In genomic region chr11:94602430-94603372, GRCh38 we compare ENCODE assay signal across 1 cellular context.
TF ChIP-seq lines count a peak whose summit lies in the region.

No MANE protein-coding gene starts in this region.

TF ChIP-seq in GM12878, 131 proteins besides CTCF, POLR2A, EP300 and RAD21 (continued from another document and continues in another):
- TF ChIP-seq, protein P1, sequence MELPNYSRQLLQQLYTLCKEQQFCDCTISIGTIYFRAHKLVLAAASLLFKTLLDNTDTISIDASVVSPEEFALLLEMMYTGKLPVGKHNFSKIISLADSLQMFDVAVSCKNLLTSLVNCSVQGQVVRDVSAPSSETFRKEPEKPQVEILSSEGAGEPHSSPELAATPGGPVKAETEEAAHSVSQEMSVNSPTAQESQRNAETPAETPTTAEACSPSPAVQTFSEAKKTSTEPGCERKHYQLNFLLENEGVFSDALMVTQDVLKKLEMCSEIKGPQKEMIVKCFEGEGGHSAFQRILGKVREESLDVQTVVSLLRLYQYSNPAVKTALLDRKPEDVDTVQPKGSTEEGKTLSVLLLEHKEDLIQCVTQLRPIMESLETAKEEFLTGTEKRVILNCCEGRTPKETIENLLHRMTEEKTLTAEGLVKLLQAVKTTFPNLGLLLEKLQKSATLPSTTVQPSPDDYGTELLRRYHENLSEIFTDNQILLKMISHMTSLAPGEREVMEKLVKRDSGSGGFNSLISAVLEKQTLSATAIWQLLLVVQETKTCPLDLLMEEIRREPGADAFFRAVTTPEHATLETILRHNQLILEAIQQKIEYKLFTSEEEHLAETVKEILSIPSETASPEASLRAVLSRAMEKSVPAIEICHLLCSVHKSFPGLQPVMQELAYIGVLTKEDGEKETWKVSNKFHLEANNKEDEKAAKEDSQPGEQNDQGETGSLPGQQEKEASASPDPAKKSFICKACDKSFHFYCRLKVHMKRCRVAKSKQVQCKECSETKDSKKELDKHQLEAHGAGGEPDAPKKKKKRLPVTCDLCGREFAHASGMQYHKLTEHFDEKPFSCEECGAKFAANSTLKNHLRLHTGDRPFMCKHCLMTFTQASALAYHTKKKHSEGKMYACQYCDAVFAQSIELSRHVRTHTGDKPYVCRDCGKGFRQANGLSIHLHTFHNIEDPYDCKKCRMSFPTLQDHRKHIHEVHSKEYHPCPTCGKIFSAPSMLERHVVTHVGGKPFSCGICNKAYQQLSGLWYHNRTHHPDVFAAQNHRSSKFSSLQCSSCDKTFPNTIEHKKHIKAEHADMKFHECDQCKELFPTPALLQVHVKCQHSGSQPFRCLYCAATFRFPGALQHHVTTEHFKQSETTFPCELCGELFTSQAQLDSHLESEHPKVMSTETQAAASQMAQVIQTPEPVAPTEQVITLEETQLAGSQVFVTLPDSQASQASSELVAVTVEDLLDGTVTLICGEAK (IDR thresholded peaks at IDR 0.05; ENCODE audit: borderline replicate concordance): peak; percentile 42; the same call in 1 of the 2 replicates
- TF ChIP-seq MTA2 (IDR thresholded peaks at IDR 0.05; ENCODE audit: low read depth) (peak; percentile 100), MAX (IDR thresholded peaks at IDR 0.05; ENCODE audit: low read depth, low read length) (no peak), BCL11A (IDR thresholded peaks at IDR 0.05; ENCODE audit: low read depth, low read length) (peak; percentile 80), BCLAF1 (IDR thresholded peaks at IDR 0.05) (no peak), IKZF1 (conservative IDR thresholded peaks at IDR 0.05) (peak; percentile 88), SRF (IDR thresholded peaks at IDR 0.05; ENCODE audit: low read depth in 2 of 2, low read length in 2 of 2) (no peak), KLF5 (IDR thresholded peaks at IDR 0.05; ENCODE audit: partially characterized antibody) (peak; percentile 56), CBX5 (IDR thresholded peaks at IDR 0.05; ENCODE audit: low read depth) (no peak), SMC3 (IDR thresholded peaks at IDR 0.05; ENCODE audit: borderline replicate concordance, low read length) (peak; percentile 72), BACH1 (IDR thresholded peaks at IDR 0.05; ENCODE audit: borderline replicate concordance) (peak; percentile 87; the same call in 1 of the 2 replicates), HDAC6 (IDR thresholded peaks at IDR 0.05; ENCODE audit: unreplicated experiment) (no peak), FOXK2 (IDR thresholded peaks at IDR 0.05) (no peak), TCF7 (IDR thresholded peaks at IDR 0.05; ENCODE audit: borderline replicate concordance) (0 out of 2 replicates have a peak, but pooled peaks have one; percentile 35), POU2F2 (IDR thresholded peaks at IDR 0.05; ENCODE audit: borderline replicate concordance, low read depth, low read length) (no peak), SUZ12 (IDR thresholded peaks at IDR 0.05; ENCODE audit: unreplicated experiment) (no peak), RUNX3 (IDR thresholded peaks at IDR 0.05; ENCODE audit: low read length) (peak; percentile 69), NFIC (IDR thresholded peaks at IDR 0.05; ENCODE audit: low read depth, low read length) (peak; percentile 70; the same call in 1 of the 2 replicates), ELK1 (IDR thresholded peaks at IDR 0.05; ENCODE audit: low read depth, low read length) (no peak), CEBPB (IDR thresholded peaks at IDR 0.05; ENCODE audit: borderline replicate concordance in 1 of 2, low read depth in 2 of 2, low read length in 2 of 2) (no peak), CHD1 (IDR thresholded peaks at IDR 0.05; ENCODE audit: low read depth, low read length) (peak; percentile 39; the same call in 1 of the 2 replicates), CBFB (IDR thresholded peaks at IDR 0.05; ENCODE audit: low read depth) (no peak), RBBP5 (conservative IDR thresholded peaks at IDR 0.05) (no peak), JUNB (IDR thresholded peaks at IDR 0.05) (peak; percentile 65), SREBF1 (IDR thresholded peaks at IDR 0.05; ENCODE audit: low read length) (no peak), NR2C1 (IDR thresholded peaks at IDR 0.05) (no peak), CREB1 (IDR thresholded peaks at IDR 0.05; ENCODE audit: low read depth) (peak; percentile 73; the same call in 1 of the 2 replicates), MXI1 (IDR thresholded peaks at IDR 0.05; ENCODE audit: low read depth, low read length) (peak; percentile 80; the same call in 1 of the 2 replicates), ASH2L (IDR thresholded peaks at IDR 0.05; ENCODE audit: borderline replicate concordance, low read depth) (no peak), IKZF2 (IDR thresholded peaks at IDR 0.05) (peak; percentile 89 to 92), SMARCA5 (IDR thresholded peaks at IDR 0.05) (peak; percentile 99)
- TF ChIP-seq, protein P2, sequence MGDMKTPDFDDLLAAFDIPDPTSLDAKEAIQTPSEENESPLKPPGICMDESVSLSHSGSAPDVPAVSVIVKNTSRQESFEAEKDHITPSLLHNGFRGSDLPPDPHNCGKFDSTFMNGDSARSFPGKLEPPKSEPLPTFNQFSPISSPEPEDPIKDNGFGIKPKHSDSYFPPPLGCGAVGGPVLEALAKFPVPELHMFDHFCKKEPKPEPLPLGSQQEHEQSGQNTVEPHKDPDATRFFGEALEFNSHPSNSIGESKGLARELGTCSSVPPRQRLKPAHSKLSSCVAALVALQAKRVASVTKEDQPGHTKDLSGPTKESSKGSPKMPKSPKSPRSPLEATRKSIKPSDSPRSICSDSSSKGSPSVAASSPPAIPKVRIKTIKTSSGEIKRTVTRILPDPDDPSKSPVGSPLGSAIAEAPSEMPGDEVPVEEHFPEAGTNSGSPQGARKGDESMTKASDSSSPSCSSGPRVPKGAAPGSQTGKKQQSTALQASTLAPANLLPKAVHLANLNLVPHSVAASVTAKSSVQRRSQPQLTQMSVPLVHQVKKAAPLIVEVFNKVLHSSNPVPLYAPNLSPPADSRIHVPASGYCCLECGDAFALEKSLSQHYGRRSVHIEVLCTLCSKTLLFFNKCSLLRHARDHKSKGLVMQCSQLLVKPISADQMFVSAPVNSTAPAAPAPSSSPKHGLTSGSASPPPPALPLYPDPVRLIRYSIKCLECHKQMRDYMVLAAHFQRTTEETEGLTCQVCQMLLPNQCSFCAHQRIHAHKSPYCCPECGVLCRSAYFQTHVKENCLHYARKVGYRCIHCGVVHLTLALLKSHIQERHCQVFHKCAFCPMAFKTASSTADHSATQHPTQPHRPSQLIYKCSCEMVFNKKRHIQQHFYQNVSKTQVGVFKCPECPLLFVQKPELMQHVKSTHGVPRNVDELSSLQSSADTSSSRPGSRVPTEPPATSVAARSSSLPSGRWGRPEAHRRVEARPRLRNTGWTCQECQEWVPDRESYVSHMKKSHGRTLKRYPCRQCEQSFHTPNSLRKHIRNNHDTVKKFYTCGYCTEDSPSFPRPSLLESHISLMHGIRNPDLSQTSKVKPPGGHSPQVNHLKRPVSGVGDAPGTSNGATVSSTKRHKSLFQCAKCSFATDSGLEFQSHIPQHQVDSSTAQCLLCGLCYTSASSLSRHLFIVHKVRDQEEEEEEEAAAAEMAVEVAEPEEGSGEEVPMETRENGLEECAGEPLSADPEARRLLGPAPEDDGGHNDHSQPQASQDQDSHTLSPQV (IDR thresholded peaks at IDR 0.05): peak; percentile 71
- TF ChIP-seq, protein P3, sequence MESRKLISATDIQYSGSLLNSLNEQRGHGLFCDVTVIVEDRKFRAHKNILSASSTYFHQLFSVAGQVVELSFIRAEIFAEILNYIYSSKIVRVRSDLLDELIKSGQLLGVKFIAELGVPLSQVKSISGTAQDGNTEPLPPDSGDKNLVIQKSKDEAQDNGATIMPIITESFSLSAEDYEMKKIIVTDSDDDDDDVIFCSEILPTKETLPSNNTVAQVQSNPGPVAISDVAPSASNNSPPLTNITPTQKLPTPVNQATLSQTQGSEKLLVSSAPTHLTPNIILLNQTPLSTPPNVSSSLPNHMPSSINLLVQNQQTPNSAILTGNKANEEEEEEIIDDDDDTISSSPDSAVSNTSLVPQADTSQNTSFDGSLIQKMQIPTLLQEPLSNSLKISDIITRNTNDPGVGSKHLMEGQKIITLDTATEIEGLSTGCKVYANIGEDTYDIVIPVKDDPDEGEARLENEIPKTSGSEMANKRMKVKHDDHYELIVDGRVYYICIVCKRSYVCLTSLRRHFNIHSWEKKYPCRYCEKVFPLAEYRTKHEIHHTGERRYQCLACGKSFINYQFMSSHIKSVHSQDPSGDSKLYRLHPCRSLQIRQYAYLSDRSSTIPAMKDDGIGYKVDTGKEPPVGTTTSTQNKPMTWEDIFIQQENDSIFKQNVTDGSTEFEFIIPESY (IDR thresholded peaks at IDR 0.05): no peak
- TF ChIP-seq, protein P4, sequence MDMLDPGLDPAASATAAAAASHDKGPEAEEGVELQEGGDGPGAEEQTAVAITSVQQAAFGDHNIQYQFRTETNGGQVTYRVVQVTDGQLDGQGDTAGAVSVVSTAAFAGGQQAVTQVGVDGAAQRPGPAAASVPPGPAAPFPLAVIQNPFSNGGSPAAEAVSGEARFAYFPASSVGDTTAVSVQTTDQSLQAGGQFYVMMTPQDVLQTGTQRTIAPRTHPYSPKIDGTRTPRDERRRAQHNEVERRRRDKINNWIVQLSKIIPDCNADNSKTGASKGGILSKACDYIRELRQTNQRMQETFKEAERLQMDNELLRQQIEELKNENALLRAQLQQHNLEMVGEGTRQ (IDR thresholded peaks at IDR 0.05; ENCODE audit: borderline replicate concordance, low read depth, low read length): no peak
- TF ChIP-seq, protein P5, sequence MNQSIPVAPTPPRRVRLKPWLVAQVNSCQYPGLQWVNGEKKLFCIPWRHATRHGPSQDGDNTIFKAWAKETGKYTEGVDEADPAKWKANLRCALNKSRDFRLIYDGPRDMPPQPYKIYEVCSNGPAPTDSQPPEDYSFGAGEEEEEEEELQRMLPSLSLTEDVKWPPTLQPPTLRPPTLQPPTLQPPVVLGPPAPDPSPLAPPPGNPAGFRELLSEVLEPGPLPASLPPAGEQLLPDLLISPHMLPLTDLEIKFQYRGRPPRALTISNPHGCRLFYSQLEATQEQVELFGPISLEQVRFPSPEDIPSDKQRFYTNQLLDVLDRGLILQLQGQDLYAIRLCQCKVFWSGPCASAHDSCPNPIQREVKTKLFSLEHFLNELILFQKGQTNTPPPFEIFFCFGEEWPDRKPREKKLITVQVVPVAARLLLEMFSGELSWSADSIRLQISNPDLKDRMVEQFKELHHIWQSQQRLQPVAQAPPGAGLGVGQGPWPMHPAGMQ (IDR thresholded peaks at IDR 0.05; ENCODE audit: borderline replicate concordance): no peak
- TF ChIP-seq, protein P6, sequence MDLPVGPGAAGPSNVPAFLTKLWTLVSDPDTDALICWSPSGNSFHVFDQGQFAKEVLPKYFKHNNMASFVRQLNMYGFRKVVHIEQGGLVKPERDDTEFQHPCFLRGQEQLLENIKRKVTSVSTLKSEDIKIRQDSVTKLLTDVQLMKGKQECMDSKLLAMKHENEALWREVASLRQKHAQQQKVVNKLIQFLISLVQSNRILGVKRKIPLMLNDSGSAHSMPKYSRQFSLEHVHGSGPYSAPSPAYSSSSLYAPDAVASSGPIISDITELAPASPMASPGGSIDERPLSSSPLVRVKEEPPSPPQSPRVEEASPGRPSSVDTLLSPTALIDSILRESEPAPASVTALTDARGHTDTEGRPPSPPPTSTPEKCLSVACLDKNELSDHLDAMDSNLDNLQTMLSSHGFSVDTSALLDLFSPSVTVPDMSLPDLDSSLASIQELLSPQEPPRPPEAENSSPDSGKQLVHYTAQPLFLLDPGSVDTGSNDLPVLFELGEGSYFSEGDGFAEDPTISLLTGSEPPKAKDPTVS (IDR thresholded peaks at IDR 0.05; ENCODE audit: low read depth, low read length): no peak
- TF ChIP-seq, protein P7, sequence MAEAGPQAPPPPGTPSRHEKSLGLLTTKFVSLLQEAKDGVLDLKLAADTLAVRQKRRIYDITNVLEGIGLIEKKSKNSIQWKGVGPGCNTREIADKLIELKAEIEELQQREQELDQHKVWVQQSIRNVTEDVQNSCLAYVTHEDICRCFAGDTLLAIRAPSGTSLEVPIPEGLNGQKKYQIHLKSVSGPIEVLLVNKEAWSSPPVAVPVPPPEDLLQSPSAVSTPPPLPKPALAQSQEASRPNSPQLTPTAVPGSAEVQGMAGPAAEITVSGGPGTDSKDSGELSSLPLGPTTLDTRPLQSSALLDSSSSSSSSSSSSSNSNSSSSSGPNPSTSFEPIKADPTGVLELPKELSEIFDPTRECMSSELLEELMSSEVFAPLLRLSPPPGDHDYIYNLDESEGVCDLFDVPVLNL (IDR thresholded peaks at IDR 0.05; ENCODE audit: low read depth, low read length): no peak
- TF ChIP-seq, protein P8, sequence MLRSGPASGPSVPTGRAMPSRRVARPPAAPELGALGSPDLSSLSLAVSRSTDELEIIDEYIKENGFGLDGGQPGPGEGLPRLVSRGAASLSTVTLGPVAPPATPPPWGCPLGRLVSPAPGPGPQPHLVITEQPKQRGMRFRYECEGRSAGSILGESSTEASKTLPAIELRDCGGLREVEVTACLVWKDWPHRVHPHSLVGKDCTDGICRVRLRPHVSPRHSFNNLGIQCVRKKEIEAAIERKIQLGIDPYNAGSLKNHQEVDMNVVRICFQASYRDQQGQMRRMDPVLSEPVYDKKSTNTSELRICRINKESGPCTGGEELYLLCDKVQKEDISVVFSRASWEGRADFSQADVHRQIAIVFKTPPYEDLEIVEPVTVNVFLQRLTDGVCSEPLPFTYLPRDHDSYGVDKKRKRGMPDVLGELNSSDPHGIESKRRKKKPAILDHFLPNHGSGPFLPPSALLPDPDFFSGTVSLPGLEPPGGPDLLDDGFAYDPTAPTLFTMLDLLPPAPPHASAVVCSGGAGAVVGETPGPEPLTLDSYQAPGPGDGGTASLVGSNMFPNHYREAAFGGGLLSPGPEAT (IDR thresholded peaks at IDR 0.05; ENCODE audit: low read depth): peak; percentile 89
